ENCODE assay signal across 22 cellular contexts in the genomic region with DNA sequence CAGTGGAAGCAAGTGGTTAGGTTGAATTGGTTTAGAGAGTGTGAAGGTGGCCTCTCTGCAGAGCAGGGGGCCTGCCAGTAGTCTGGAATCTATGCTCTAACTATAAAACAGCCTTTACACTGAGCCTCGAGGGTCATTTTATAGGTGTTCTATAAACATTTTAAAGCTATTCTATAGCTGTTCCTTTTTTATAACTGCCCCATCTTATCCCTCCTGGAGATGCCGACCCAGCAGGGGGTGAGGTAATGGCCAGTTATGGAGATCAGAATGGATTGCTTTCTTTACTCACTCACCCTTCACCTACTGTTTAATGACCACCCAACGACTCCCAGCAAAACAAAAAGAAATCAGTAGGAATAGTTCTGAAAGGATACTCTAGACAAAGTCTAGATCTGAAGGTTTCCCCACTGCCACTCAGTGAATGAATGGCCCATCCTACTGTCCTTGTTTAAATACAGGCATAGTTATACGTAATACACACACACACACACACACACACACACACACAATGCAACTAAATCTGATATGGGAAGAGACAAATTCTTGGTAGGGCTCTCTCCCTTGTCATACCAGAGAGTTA.
"Had no signal": no experiment of that assay in that cellular context is flagged by ENCODE, and none has a peak within 500 bp of the region (broad histone marks: within the 10 kb centered on the region; RNA-seq: fewer than 3 reads in every experiment).

No MANE protein-coding gene starts in this region.

- H3K9me3 ChIP-seq: SJSA1 had no signal

- H3K4me1 ChIP-seq: SJSA1 had no signal

- H3K27me3 ChIP-seq: SJSA1 had no signal

- DNase-seq: Kasumi-1, MM.1S, NCI-H1092 treated with DMSO at 0.1 percent for 48 hours, NCI-H1436, NCI-H187, NCI-H2029, NCI-H2081 treated with DMSO at 0.1 percent for 48 hours, NCI-H2227 treated with DMSO at 0.1 percent for 48 hours, NCI-H524, NCI-H526 treated with DMSO at 0.1 percent for 48 hours, NCI-H774, Right ventricle myocardium superior, RPMI8226, SIG-M5, SW 1271, T-cell had no signal

- H3K36me3 ChIP-seq: SJSA1 had no signal

- H3K4me2 ChIP-seq: KMS-11 had no signal

- H3K4me3 ChIP-seq: K562, SJSA1, SK-N-MC had no signal

- H3K27ac ChIP-seq: KMS-11, SJSA1, SK-N-MC had no signal

- H3K9ac ChIP-seq: KMS-11 had no signal

- ATAC-seq: HepG2, K562, T-cell had no signal

- FAIRE-seq: HepG2, K562, RCC 7860 had no signal
